In the genomic region with DNA sequence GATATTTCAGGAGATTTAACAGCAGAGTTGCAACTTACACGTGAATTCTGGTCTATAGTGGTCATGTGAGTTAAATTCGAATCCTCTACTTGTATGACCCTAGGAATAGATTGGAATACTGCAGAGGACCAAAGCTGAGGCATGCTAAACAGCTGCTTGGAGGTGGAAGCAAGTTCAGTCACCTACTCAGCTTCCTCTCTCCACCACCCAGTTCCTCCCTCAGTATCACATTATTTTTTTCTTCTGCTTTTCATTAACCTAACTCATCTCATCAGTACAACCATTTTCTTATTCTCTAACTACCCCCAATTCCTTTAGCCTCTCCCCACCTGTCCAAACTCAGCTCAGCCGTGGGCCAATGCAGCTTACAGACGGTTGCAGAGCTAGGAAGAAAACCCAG, we compare ENCODE assay signal across 1 cellular context.
TF ChIP-seq lines count a peak whose summit lies in the region.

No MANE protein-coding gene starts in this region.

TF ChIP-seq in GM12878, 131 proteins besides CTCF, POLR2A, EP300 and RAD21 (continued from another document):
- TF ChIP-seq, protein P1, sequence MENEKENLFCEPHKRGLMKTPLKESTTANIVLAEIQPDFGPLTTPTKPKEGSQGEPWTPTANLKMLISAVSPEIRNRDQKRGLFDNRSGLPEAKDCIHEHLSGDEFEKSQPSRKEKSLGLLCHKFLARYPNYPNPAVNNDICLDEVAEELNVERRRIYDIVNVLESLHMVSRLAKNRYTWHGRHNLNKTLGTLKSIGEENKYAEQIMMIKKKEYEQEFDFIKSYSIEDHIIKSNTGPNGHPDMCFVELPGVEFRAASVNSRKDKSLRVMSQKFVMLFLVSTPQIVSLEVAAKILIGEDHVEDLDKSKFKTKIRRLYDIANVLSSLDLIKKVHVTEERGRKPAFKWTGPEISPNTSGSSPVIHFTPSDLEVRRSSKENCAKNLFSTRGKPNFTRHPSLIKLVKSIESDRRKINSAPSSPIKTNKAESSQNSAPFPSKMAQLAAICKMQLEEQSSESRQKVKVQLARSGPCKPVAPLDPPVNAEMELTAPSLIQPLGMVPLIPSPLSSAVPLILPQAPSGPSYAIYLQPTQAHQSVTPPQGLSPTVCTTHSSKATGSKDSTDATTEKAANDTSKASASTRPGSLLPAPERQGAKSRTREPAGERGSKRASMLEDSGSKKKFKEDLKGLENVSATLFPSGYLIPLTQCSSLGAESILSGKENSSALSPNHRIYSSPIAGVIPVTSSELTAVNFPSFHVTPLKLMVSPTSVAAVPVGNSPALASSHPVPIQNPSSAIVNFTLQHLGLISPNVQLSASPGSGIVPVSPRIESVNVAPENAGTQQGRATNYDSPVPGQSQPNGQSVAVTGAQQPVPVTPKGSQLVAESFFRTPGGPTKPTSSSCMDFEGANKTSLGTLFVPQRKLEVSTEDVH (IDR thresholded peaks at IDR 0.05; ENCODE audit: low read depth, partially characterized antibody), result no peak
- no peak for TF ChIP-seq ZNF24 (IDR thresholded peaks at IDR 0.05)
- no peak for TF ChIP-seq KLF5 (IDR thresholded peaks at IDR 0.05; ENCODE audit: partially characterized antibody)
- no peak for TF ChIP-seq HDGF (IDR thresholded peaks at IDR 0.05)
- TF ChIP-seq NFXL1 (IDR thresholded peaks at IDR 0.05; ENCODE audit: borderline replicate concordance), result no peak
